ENCODE assay signal across 8 cellular contexts in the genomic region with DNA sequence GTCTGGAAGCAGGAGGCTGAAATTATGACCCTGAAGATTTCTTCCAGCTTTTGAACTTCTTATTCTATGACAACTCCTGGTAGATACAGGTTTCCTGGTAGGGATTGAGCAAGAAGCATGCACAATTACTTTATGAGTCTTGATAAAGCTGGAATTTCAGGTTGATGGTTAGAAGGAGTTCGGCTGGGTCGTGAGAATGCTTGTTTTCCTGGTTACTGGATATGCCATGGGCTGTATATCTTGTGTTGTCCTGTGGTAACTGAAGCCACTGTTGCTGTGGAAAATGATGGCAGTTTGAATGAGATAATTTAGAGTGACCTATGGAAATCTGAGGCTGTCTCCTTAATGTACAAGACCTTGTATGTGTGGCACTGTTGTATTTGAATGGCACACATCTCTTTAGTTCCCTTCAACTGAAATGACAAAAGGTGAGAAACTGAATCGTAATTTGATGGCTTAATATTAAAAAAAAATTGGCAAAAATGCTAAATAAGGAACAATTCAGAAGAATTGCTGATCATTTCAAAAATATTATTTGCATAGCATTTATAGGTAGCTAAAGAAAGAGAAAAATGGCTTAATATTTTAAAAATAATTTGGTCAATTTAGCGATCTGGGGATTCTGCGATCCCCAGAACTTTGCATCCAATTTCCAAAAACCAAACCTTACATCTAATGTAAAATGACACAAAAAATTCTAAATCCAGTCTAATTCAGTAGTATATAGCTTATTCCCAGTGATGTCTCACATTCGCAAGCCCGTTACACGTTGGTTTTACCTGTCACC. TPM values are rescaled to one million over a fixed set of nuclear protein-coding genes. Genes with fewer than 3 reads are reported as not detected.
A peak's percentile ranks its signal among the peaks of the same experiment; 100 is the strongest.
DNase-seq lines count a peak whose midpoint lies in the region; ATAC-seq and TF ChIP-seq lines count a peak whose summit lies in the region.
"Had no signal": no experiment of that assay in that cellular context is flagged by ENCODE, and none has a peak within 500 bp of the region (broad histone marks: within the 10 kb centered on the region; RNA-seq: fewer than 3 reads in every experiment).

No MANE protein-coding gene starts in this region.

- H3K9me3 Mint-ChIP-seq in Calu3 (ENCODE audit: low read depth, unreplicated experiment) (no peaks in the 10 kb centered on the region), nephron progenitor cell (no peaks in the 10 kb centered on the region)
- H3K9me3 Mint-ChIP-seq: stimulated activated naive CD8-positive, alpha-beta T cell treated with anti-CD3 and anti-CD28 coated beads, Interleukin-15, Interleukin-2, amounts not matched to agents 100 ng/mL and 50 ng/mL, for 24 hours had no signal

- H3K4me1 ChIP-seq in ectodermal cell (ENCODE audit: control insufficient read depth, insufficient read depth, low read length) (peaks cover 12% of the 10 kb centered on the region), tibial artery (peaks cover 0 to 28% (median 16%) of the 10 kb centered on the region in 4 donors)

- H3K4me1 Mint-ChIP-seq in Calu3 (ENCODE audit: low read depth, unreplicated experiment) (peaks cover 35% of the 10 kb centered on the region), nephron progenitor cell (peaks cover 52% of the 10 kb centered on the region)

- H3K36me3 ChIP-seq in ectodermal cell (ENCODE audit: control insufficient read depth, insufficient read depth, low read length) = no peaks in the 10 kb centered on the region
- H3K36me3 ChIP-seq in tibial artery = no peaks in the 10 kb centered on the region

- CTCF ChIA-PET in Calu3 (lab: Charles Lee) = interaction anchor here (0.6 kb wide), 1 partner anchor 248 kb away, joined by 5 read pairs; no protein-coding TSS in a partner anchor

- no peaks in the 10 kb centered on the region for H3K27me3 Mint-ChIP-seq in Calu3 (ENCODE audit: unreplicated experiment)
- H3K27me3 Mint-ChIP-seq in nephron progenitor cell (ENCODE audit: low read depth, poor library complexity) = peaks cover 7% of the 10 kb centered on the region

- no TSS peak for BruUV-seq in Calu3 (replicated peaks; lab: Mats Ljungman, UMichigan)

- TF ChIP-seq CTCF in Calu3 (IDR thresholded peaks at IDR 0.05; ENCODE audit: unreplicated experiment) (no peak), LNCaP clone FGC (IDR thresholded peaks at IDR 0.05; ENCODE audit: control insufficient read depth, extremely low read depth, insufficient read depth) (no peak), nephron progenitor cell (IDR thresholded peaks at IDR 0.05) (no peak), tibial artery (IDR thresholded peaks at IDR 0.05) (no peak)

- H3K9me3 ChIP-seq in ectodermal cell (ENCODE audit: control insufficient read depth, low read length) (no peaks in the 10 kb centered on the region), tibial artery (no peaks in the 10 kb centered on the region)

- H3K27ac Mint-ChIP-seq in Calu3 (ENCODE audit: unreplicated experiment) (no peak overlapping the region), nephron progenitor cell (peak overlapping the region; percentile 42)

- no peaks in the 10 kb centered on the region for H3K27me3 ChIP-seq in ectodermal cell (ENCODE audit: control insufficient read depth, insufficient read depth, low read length, poor library complexity, severe bottlenecking)
- H3K27me3 ChIP-seq in tibial artery = no peaks in the 10 kb centered on the region

- WGBS in ectodermal cell, 2 experiments = 83 to 87% methylated on average over 7 to 8 of the region's 8 CpGs

- H3K27ac ChIP-seq in ectodermal cell (ENCODE audit: insufficient read depth, low read depth, low read length, poor library complexity, severe bottlenecking) (no peak overlapping the region), tibial artery (no peak overlapping the region)

- H3K4me3 Mint-ChIP-seq in Calu3 (ENCODE audit: low read depth, unreplicated experiment) = no peak overlapping the region
- peak overlapping the region; percentile 91 for H3K4me3 Mint-ChIP-seq in nephron progenitor cell

- peak; percentile 15 for DNase-seq in Calu3
- DNase-seq in LNCaP clone FGC (ENCODE audit: low read depth) = peak; percentile 75
- peak; percentile 18 for DNase-seq in nephron progenitor cell
- no peak for DNase-seq in stimulated activated CD4-positive, alpha-beta T cell treated with anti-CD3 and anti-CD28 coated beads, Interleukin-12 subunit alpha, Interleukin-12 subunit beta, amount 100 ng/mL, for 4 hours
- no peak for DNase-seq in tibial artery

- H3K4me3 ChIP-seq in LNCaP clone FGC (ENCODE audit: low read depth, low read length) = no peak overlapping the region; the same call in 1 of the 2 replicates
- H3K4me3 ChIP-seq in ectodermal cell (ENCODE audit: insufficient read depth, low read depth, low read length) = peak overlapping the region; percentile 83
- H3K4me3 ChIP-seq in tibial artery = no peak overlapping the region

- intact Hi-C loops in Calu3 (cut with micrococcal nuclease; ENCODE audit: unreplicated experiment) (loop anchor here (2.0 to 10.0 kb wide), 2 partner anchors 64 to 620 kb away; no protein-coding TSS in a partner anchor), tibial artery (cut with DNase I; ENCODE audit: low total_unique reads) (no loop called here)

- H3K36me3 Mint-ChIP-seq in Calu3 (ENCODE audit: insufficient read depth, unreplicated experiment) (peaks cover 37% of the 10 kb centered on the region), nephron progenitor cell (ENCODE audit: low read depth) (peaks cover 16% of the 10 kb centered on the region)

- ATAC-seq in HG03159 (IDR thresholded peaks at IDR 0.05; ENCODE audit: unreplicated experiment) = no peak

RNA-seq across cellular contexts. Expression of a gene that starts 1.1 kb away (rescaled TPM):
- 68.9 and 74.3 TPM in 2 replicates for total RNA-seq in Calu3 (2022)
- polyA plus RNA-seq in ectodermal cell (2013, experiment 1 of 4) = 171 TPM
- 173 TPM for polyA plus RNA-seq in ectodermal cell (2013, experiment 2 of 4)
- 159 TPM for polyA plus RNA-seq in ectodermal cell (2013, experiment 3 of 4)
- 183 TPM for polyA plus RNA-seq in ectodermal cell (2013, experiment 4 of 4)

Comparison
In these comparisons a context has a peak if more than half of its experiments do, and no peak if none do; other contexts are left out.
1. DNase-seq: peak in Calu3 (single experiment), LNCaP clone FGC (single experiment) and nephron progenitor cell (single experiment); none in stimulated activated CD4-positive, alpha-beta T cell treated with anti-CD3 and anti-CD28 coated beads, Interleukin-12 subunit alpha, Interleukin-12 subunit beta, amount 100 ng/mL, for 4 hours (single experiment) and tibial artery (0 of 2).